In genomic region chr2:39991298-39991697, GRCh38 we compare ENCODE assay signal across 20 cellular contexts.
DNase-seq lines count a peak whose midpoint lies in the region; ATAC-seq and TF ChIP-seq lines count a peak whose summit lies in the region.
"Had no signal": no experiment of that assay in that cellular context is flagged by ENCODE, and none has a peak within 500 bp of the region (broad histone marks: within the 10 kb centered on the region; RNA-seq: fewer than 3 reads in every experiment).

No MANE protein-coding gene starts in this region.

- H3K36me3 Mint-ChIP-seq in activated naive CD4-positive, alpha-beta T cell treated with anti-CD3 and anti-CD28 coated beads, Interleukin-2, amount 50 U/mL, for 72 hours = peaks cover 3 to 5% of the 10 kb centered on the region in 2 donors
- H3K36me3 Mint-ChIP-seq: brain; CD4-positive, alpha-beta memory T cell; IgD-negative memory B cell had no signal

- H3K27ac Mint-ChIP-seq in activated naive CD4-positive, alpha-beta T cell treated with anti-CD3 and anti-CD28 coated beads, Interleukin-2, amount 50 U/mL, for 72 hours = no peak overlapping the region
- H3K27ac Mint-ChIP-seq: brain; CD4-positive, alpha-beta memory T cell; IgD-negative memory B cell; nephron; progenitor cell of endocrine pancreas had no signal

- H3K9me3 Mint-ChIP-seq in activated naive CD4-positive, alpha-beta T cell treated with anti-CD3 and anti-CD28 coated beads, Interleukin-2, amount 50 U/mL, for 72 hours = peaks cover 0 to 4% of the 10 kb centered on the region in 2 donors

- ATAC-seq in activated naive CD4-positive, alpha-beta T cell treated with anti-CD3 and anti-CD28 coated beads, Interleukin-2, amount 50 U/mL, for 72 hours = no peak
- ATAC-seq: esophagus mucosa had no signal

- peak; percentile 15 for DNase-seq in AG09319 (ENCODE audit: extremely low read depth, low read depth)
- DNase-seq in LHCN-M2 (ENCODE audit: low read depth) = peak; percentile 43
- peak; percentile 55 for DNase-seq in dedifferentiated amniotic fluid mesenchymal stem cell (ENCODE audit: extremely low spot score)
- DNase-seq in kidney tubule cell (ENCODE audit: low spot score) = peak; percentile 59
- no peak for DNase-seq in effector CD8-positive, alpha-beta T cell (lab: John Stamatoyannopoulos, UW)
- DNase-seq in Kasumi-1 (lab: John Stamatoyannopoulos, UW) = no peak
- no peak for DNase-seq in cortex of kidney (lab: John Stamatoyannopoulos, UW)
- DNase-seq in activated naive CD4-positive, alpha-beta T cell treated with anti-CD3 and anti-CD28 coated beads, Interleukin-2, amount 50 U/mL, for 72 hours (ENCODE audit: low spot score in 2 of 2) = no peak
- DNase-seq: activated CD4-positive, alpha-beta T cell treated with anti-CD3 and anti-CD28 coated beads, Interleukin-2, amount 50 U/mL, for 48 hours; activated T-cell treated with anti-CD3 and anti-CD28 coated beads for 4 hours; CD4-positive, alpha-beta memory T cell; GOT3; NCI-H187; NCI-H345; RPMI8226 had no signal

- TF ChIP-seq CTCF in AG09319 (IDR thresholded peaks at IDR 0.05; ENCODE audit: low read depth, low read length) = no peak

Comparison
In these comparisons a context has a peak if more than half of its experiments do, and no peak if none do; other contexts are left out.
1. DNase-seq: peak in AG09319 (single experiment), LHCN-M2 (single experiment), dedifferentiated amniotic fluid mesenchymal stem cell (single experiment) and kidney tubule cell (single experiment); none in effector CD8-positive, alpha-beta T cell (single experiment), Kasumi-1 (0 of 2), cortex of kidney (single experiment) and activated naive CD4-positive, alpha-beta T cell treated with anti-CD3 and anti-CD28 coated beads, Interleukin-2, amount 50 U/mL, for 72 hours (0 of 2).